12 cellular contexts compared by ENCODE assay signal in the genomic region with DNA sequence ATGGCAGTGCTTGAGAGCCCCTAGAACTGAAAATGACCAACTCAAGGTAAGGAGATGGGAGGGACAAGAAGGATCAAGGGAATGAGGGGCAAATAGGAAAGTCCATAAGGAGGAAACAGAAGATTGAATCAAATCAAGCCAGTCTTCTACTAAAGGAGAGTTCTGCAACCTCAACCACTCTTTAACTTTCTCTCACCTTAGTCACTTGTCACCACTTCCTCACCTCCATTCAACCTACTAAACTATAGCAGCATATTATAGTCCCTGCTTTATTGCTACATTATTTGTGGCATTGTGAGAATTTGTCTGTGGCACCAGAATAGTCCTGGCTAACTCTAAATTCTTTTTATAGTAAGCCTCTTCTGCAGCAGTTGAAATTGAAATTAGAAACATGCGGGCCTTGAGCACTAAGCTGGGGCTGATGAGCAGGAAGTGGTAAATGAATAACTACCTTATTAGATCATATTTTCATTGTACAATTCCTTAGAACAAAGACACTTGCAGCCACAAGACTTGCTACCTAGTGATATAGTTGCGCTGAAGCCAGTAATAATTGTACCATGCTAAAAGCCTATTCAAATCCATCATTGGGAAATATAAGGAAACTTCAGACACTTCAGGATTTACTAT.
A peak's percentile ranks its signal among the peaks of the same experiment; 100 is the strongest.
DNase-seq lines count a peak whose midpoint lies in the region; ATAC-seq, FAIRE-seq and TF ChIP-seq lines count a peak whose summit lies in the region.
"Had no signal": no experiment of that assay in that cellular context is flagged by ENCODE, and none has a peak within 500 bp of the region (broad histone marks: within the 10 kb centered on the region; RNA-seq: fewer than 3 reads in every experiment).

No MANE protein-coding gene starts in this region.

- H4K8ac ChIP-seq in mesendoderm (ENCODE audit: low read depth, low read length) = no peak overlapping the region

- no peaks in the 10 kb centered on the region for H3K79me2 ChIP-seq in mesendoderm (ENCODE audit: control insufficient read depth, insufficient read depth, low read length)

- no CpG with 5 or more reads among the region's 2 CpGs for WGBS in mesendoderm (ENCODE audit: extremely low coverage, insufficient coverage, low lambda C conversion rate)

- H3K9me3 Mint-ChIP-seq in activated CD8-positive, alpha-beta memory T cell treated with anti-CD3 and anti-CD28 coated beads, Interleukin-2, amount 10 ng/mL, durations not matched to agents 7 days and 5 days (ENCODE audit: low read depth) = no peaks in the 10 kb centered on the region
- H3K9me3 Mint-ChIP-seq in nephron progenitor cell = peaks cover 14% of the 10 kb centered on the region

- no peak overlapping the region for H2BK5ac ChIP-seq in mesendoderm (ENCODE audit: low read length)

- DNase-seq in ACHN (peak; percentile 2), HTR-8/SVneo (ENCODE audit: insufficient read length, low spot score) (peak; percentile 3), epithelial cell of esophagus (ENCODE audit: low read depth) (peak; percentile 69), GDM1 (lab: John Stamatoyannopoulos, UW) (no peak), nephron progenitor cell (no peak), mesendoderm (no peak)
- DNase-seq in activated CD8-positive, alpha-beta memory T cell treated with anti-CD3 and anti-CD28 coated beads, Interleukin-2, amount 10 ng/mL, durations not matched to agents 7 days and 5 days = no peak
- DNase-seq: activated CD4-positive, alpha-beta T cell treated with anti-CD3 and anti-CD28 coated beads for 48 hours; IMR-90; posterior cingulate gyrus had no signal

- FAIRE-seq in HTR-8/SVneo (lab: Jason Lieb, UNC) = no peak

- in situ Hi-C loops in ACHN (cut with HindIII; ENCODE audit: low pct_ligation_motif_present, low pct_unique_long_range_greater_than_20kb, low sequenced_read_pairs) = no loop called here

- H3K36me3 ChIP-seq in mesendoderm (ENCODE audit: control insufficient read depth, insufficient read depth, low read length) = no peaks in the 10 kb centered on the region
- H3K36me3 ChIP-seq: cardiac muscle cell had no signal

- H2BK120ac ChIP-seq in mesendoderm (ENCODE audit: low read depth, low read length) = no peak overlapping the region

- no peak overlapping the region for H3K23ac ChIP-seq in mesendoderm (ENCODE audit: low read length)

- no peak overlapping the region for H3K4me3 Mint-ChIP-seq in activated CD8-positive, alpha-beta memory T cell treated with anti-CD3 and anti-CD28 coated beads, Interleukin-2, amount 10 ng/mL, durations not matched to agents 7 days and 5 days
- no peak overlapping the region for H3K4me3 Mint-ChIP-seq in nephron progenitor cell

- TF ChIP-seq CTCF in epithelial cell of esophagus (IDR thresholded peaks at IDR 0.05; ENCODE audit: insufficient read depth, low read depth, low read length, missing control alignments) = no peak
- no peak for TF ChIP-seq CTCF in nephron progenitor cell (IDR thresholded peaks at IDR 0.05)

- no peaks in the 10 kb centered on the region for H3K4me1 ChIP-seq in mesendoderm (ENCODE audit: control insufficient read depth, low read depth, low read length)

- H3K4me2 ChIP-seq in mesendoderm (ENCODE audit: low read length) = no peak overlapping the region

- H3K27me3 ChIP-seq in mesendoderm (ENCODE audit: insufficient read depth, low read length, poor library complexity) = no peaks in the 10 kb centered on the region
- H3K27me3 ChIP-seq: cardiac muscle cell had no signal

- H3K4me1 Mint-ChIP-seq in activated CD8-positive, alpha-beta memory T cell treated with anti-CD3 and anti-CD28 coated beads, Interleukin-2, amount 10 ng/mL, durations not matched to agents 7 days and 5 days = peaks cover 9% of the 10 kb centered on the region
- H3K4me1 Mint-ChIP-seq in nephron progenitor cell = peaks cover 2% of the 10 kb centered on the region

- H3K79me1 ChIP-seq in mesendoderm (ENCODE audit: low read length) = no peaks in the 10 kb centered on the region

- H3K27ac Mint-ChIP-seq in activated CD8-positive, alpha-beta memory T cell treated with anti-CD3 and anti-CD28 coated beads, Interleukin-2, amount 10 ng/mL, durations not matched to agents 7 days and 5 days = no peak overlapping the region
- H3K27ac Mint-ChIP-seq in nephron progenitor cell = no peak overlapping the region

- CTCF ChIA-PET in activated CD8-positive, alpha-beta memory T cell treated with anti-CD3 and anti-CD28 coated beads, Interleukin-2, amount 10 ng/mL, durations not matched to agents 7 days and 5 days (lab: Charles Lee) = no interaction called here

- no peaks in the 10 kb centered on the region for H3K36me3 Mint-ChIP-seq in activated CD8-positive, alpha-beta memory T cell treated with anti-CD3 and anti-CD28 coated beads, Interleukin-2, amount 10 ng/mL, durations not matched to agents 7 days and 5 days
- H3K36me3 Mint-ChIP-seq in nephron progenitor cell (ENCODE audit: low read depth) = no peaks in the 10 kb centered on the region

- peaks cover 4% of the 10 kb centered on the region for H3K27me3 Mint-ChIP-seq in activated CD8-positive, alpha-beta memory T cell treated with anti-CD3 and anti-CD28 coated beads, Interleukin-2, amount 10 ng/mL, durations not matched to agents 7 days and 5 days
- H3K27me3 Mint-ChIP-seq in nephron progenitor cell (ENCODE audit: low read depth, poor library complexity) = peaks cover 7% of the 10 kb centered on the region

- H4K5ac ChIP-seq in mesendoderm (ENCODE audit: low read length) = no peak overlapping the region

- ATAC-seq in GM19043 (IDR thresholded peaks at IDR 0.05; ENCODE audit: low read depth, unreplicated experiment) = peak; percentile 46
- ATAC-seq in activated CD8-positive, alpha-beta memory T cell treated with anti-CD3 and anti-CD28 coated beads, Interleukin-2, amount 10 ng/mL, durations not matched to agents 7 days and 5 days = no peak

- H3K4me3 ChIP-seq in epithelial cell of esophagus (ENCODE audit: low read length) = no peak overlapping the region
- no peak overlapping the region for H3K4me3 ChIP-seq in mesendoderm (ENCODE audit: low read length)
- H3K4me3 ChIP-seq: cardiac muscle cell had no signal

- no peak overlapping the region for H2BK15ac ChIP-seq in mesendoderm (replicated peaks; ENCODE audit: low read depth)

- H2AK5ac ChIP-seq in mesendoderm (ENCODE audit: low read length) = no peak overlapping the region

- no peak overlapping the region for H3K56ac ChIP-seq in mesendoderm (ENCODE audit: low read length)

- no peak overlapping the region for H3K4ac ChIP-seq in mesendoderm (ENCODE audit: low read depth, low read length)

- H3K9ac ChIP-seq in mesendoderm (ENCODE audit: low read length) = no peak overlapping the region

- H3K18ac ChIP-seq in mesendoderm (ENCODE audit: low read length) = no peak overlapping the region

- no peak overlapping the region for H3K27ac ChIP-seq in mesendoderm (ENCODE audit: low read depth, low read length)
- H3K27ac ChIP-seq: cardiac muscle cell had no signal

Comparison
In these comparisons a context has a peak if more than half of its experiments do, and no peak if none do; other contexts are left out.
1. DNase-seq: peak in ACHN (single experiment), HTR-8/SVneo (single experiment) and epithelial cell of esophagus (single experiment); none in activated CD8-positive, alpha-beta memory T cell treated with anti-CD3 and anti-CD28 coated beads, Interleukin-2, amount 10 ng/mL, durations not matched to agents 7 days and 5 days (single experiment), GDM1 (single experiment), nephron progenitor cell (single experiment) and mesendoderm (single experiment).